ENCODE assay signal across 8 cellular contexts in genomic region chr6:166997768-166998255, GRCh38. TPM values are rescaled to one million over a fixed set of nuclear protein-coding genes. Genes with fewer than 3 reads are reported as not detected.
DNase-seq lines count a peak whose midpoint lies in the region; ATAC-seq and TF ChIP-seq lines count a peak whose summit lies in the region.

No MANE protein-coding gene starts in this region.

- CTCF ChIA-PET in activated CD4-positive, alpha-beta memory T cell treated with anti-CD3 and anti-CD28 coated beads, Interleukin-2, amount 10 ng/mL, durations not matched to agents 7 days and 5 days (lab: Charles Lee) = interaction anchor here (0.8 to 4.1 kb wide), 5 partner anchors 9 to 223 kb away, joined by 3 to 34 read pairs (median 4); no protein-coding TSS in a partner anchor

- H3K27me3 ChIP-seq in mucosa of rectum (ENCODE audit: control insufficient read depth in 2 of 2, insufficient read depth in 2 of 2, low read length in 2 of 2) = no peaks in the 10 kb centered on the region

- H3K9me3 Mint-ChIP-seq in activated CD4-positive, alpha-beta memory T cell treated with anti-CD3 and anti-CD28 coated beads, Interleukin-2, amount 10 ng/mL, durations not matched to agents 7 days and 5 days = no peaks in the 10 kb centered on the region

- peak; percentile 66 for TF ChIP-seq CTCF in epithelial cell of esophagus (IDR thresholded peaks at IDR 0.05; ENCODE audit: insufficient read depth, low read depth, low read length, missing control alignments)

- H3K9me3 ChIP-seq in mucosa of rectum (ENCODE audit: control insufficient read depth in 2 of 2, low read length in 2 of 2) = no peaks in the 10 kb centered on the region

- H3K27ac ChIP-seq in mucosa of rectum (ENCODE audit: low read depth in 2 of 2, low read length in 2 of 2) = no peak overlapping the region

- H3K4me1 ChIP-seq in mucosa of rectum (ENCODE audit: control insufficient read depth in 2 of 2, insufficient read depth in 2 of 2, low read length in 2 of 2) = peaks cover 7 to 14% of the 10 kb centered on the region in 2 donors

- H3K27me3 Mint-ChIP-seq in activated CD4-positive, alpha-beta memory T cell treated with anti-CD3 and anti-CD28 coated beads, Interleukin-2, amount 10 ng/mL, durations not matched to agents 7 days and 5 days = no peaks in the 10 kb centered on the region

- peaks cover 0 to 4% of the 10 kb centered on the region in 2 donors for H3K36me3 ChIP-seq in mucosa of rectum (ENCODE audit: control insufficient read depth in 2 of 2, insufficient read depth in 2 of 2, low read length in 2 of 2)

- POLR2A ChIA-PET in activated CD4-positive, alpha-beta memory T cell treated with anti-CD3 and anti-CD28 coated beads, Interleukin-2, amount 10 ng/mL, durations not matched to agents 7 days and 5 days (lab: Charles Lee) = interaction anchor here (1.0 to 3.0 kb wide), 9 partner anchors 8 to 144 kb away, joined by 3 to 20 read pairs (median 6); partner anchors contain the start of genes CCR6 and RNASET2

- H3K36me3 Mint-ChIP-seq in activated CD4-positive, alpha-beta memory T cell treated with anti-CD3 and anti-CD28 coated beads, Interleukin-2, amount 10 ng/mL, durations not matched to agents 7 days and 5 days (ENCODE audit: low read depth) = peaks cover 52% of the 10 kb centered on the region

- H3K4me3 ChIP-seq in epithelial cell of esophagus (ENCODE audit: low read length) (peak overlapping the region; percentile 93), mucosa of rectum (ENCODE audit: low read length in 2 of 2) (peak overlapping the region; percentile 74 to 81)

- peak overlapping the region; percentile 82 for H3K4me3 Mint-ChIP-seq in activated CD4-positive, alpha-beta memory T cell treated with anti-CD3 and anti-CD28 coated beads, Interleukin-2, amount 10 ng/mL, durations not matched to agents 7 days and 5 days

- peak overlapping the region; percentile 80 for H3K27ac Mint-ChIP-seq in activated CD4-positive, alpha-beta memory T cell treated with anti-CD3 and anti-CD28 coated beads, Interleukin-2, amount 10 ng/mL, durations not matched to agents 7 days and 5 days

- DNase-seq in NCI-H82 (lab: John Stamatoyannopoulos, UW) = peak; percentile 70
- no peak for DNase-seq in NCI-H82 treated with DMSO at 0.1 percent for 48 hours (lab: John Stamatoyannopoulos, UW; ENCODE audit: unreplicated experiment)
- DNase-seq in NCI-H748 (lab: John Stamatoyannopoulos, UW; ENCODE audit: unreplicated experiment) = peak; percentile 76
- peak; percentile 68 for DNase-seq in activated CD4-positive, alpha-beta memory T cell treated with anti-CD3 and anti-CD28 coated beads, Interleukin-2, amount 10 ng/mL, durations not matched to agents 7 days and 5 days
- peak; percentile 92 for DNase-seq in epithelial cell of esophagus (ENCODE audit: low read depth)
- DNase-seq in stimulated activated naive CD4-positive, alpha-beta T cell treated with Interleukin-2 at 50 U/mL for 16 hours (lab: John Stamatoyannopoulos, UW) = peak; percentile 49

- peak; percentile 34 for ATAC-seq in HG03066 (IDR thresholded peaks at IDR 0.05; ENCODE audit: low read depth, unreplicated experiment)

- H3K9ac ChIP-seq in mucosa of rectum (ENCODE audit: low read depth in 1 of 2, low read length in 2 of 2) = no peak overlapping the region

- H3K4me1 Mint-ChIP-seq in activated CD4-positive, alpha-beta memory T cell treated with anti-CD3 and anti-CD28 coated beads, Interleukin-2, amount 10 ng/mL, durations not matched to agents 7 days and 5 days = peaks cover 44% of the 10 kb centered on the region

RNA-seq across cellular contexts. Expression of gene CEP43, which starts 1.4 kb away (rescaled TPM):
- total RNA-seq in activated CD4-positive, alpha-beta memory T cell treated with anti-CD3 and anti-CD28 coated beads, Interleukin-2, amount 10 ng/mL, durations not matched to agents 7 days and 5 days = 10 to 100 TPM; 21.5 to 22.8 TPM

RNA-seq across cellular contexts. Expression of gene RNASET2, which starts 41.5 kb away (rescaled TPM):
- total RNA-seq in activated CD4-positive, alpha-beta memory T cell treated with anti-CD3 and anti-CD28 coated beads, Interleukin-2, amount 10 ng/mL, durations not matched to agents 7 days and 5 days = 100 to 1,000 TPM; 107 to 112 TPM
